In genomic region chr20:17682103-17682888, GRCh38 we compare ENCODE assay signal across 8 cellular contexts. TPM values are rescaled to one million over a fixed set of nuclear protein-coding genes. Genes with fewer than 3 reads are reported as not detected.
DNase-seq lines count a peak whose midpoint lies in the region; ATAC-seq, FAIRE-seq and TF ChIP-seq lines count a peak whose summit lies in the region.

A gene with protein sequence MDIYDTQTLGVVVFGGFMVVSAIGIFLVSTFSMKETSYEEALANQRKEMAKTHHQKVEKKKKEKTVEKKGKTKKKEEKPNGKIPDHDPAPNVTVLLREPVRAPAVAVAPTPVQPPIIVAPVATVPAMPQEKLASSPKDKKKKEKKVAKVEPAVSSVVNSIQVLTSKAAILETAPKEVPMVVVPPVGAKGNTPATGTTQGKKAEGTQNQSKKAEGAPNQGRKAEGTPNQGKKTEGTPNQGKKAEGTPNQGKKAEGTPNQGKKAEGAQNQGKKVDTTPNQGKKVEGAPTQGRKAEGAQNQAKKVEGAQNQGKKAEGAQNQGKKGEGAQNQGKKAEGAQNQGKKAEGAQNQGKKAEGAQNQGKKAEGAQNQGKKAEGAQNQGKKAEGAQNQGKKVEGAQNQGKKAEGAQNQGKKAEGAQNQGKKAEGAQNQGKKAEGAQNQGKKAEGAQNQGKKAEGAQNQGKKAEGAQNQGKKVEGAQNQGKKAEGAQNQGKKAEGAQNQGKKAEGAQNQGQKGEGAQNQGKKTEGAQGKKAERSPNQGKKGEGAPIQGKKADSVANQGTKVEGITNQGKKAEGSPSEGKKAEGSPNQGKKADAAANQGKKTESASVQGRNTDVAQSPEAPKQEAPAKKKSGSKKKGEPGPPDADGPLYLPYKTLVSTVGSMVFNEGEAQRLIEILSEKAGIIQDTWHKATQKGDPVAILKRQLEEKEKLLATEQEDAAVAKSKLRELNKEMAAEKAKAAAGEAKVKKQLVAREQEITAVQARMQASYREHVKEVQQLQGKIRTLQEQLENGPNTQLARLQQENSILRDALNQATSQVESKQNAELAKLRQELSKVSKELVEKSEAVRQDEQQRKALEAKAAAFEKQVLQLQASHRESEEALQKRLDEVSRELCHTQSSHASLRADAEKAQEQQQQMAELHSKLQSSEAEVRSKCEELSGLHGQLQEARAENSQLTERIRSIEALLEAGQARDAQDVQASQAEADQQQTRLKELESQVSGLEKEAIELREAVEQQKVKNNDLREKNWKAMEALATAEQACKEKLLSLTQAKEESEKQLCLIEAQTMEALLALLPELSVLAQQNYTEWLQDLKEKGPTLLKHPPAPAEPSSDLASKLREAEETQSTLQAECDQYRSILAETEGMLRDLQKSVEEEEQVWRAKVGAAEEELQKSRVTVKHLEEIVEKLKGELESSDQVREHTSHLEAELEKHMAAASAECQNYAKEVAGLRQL (N-terminal part only) (minus strand): TSS chr20:17682242. CDS start chr20:17660507, 21,735 bp downstream.

- CTCF ChIA-PET in mammary epithelial cell (lab: Charles Lee; ENCODE audit: low non-redundant PET): interaction anchor here (0.6 to 1.7 kb wide), 10 partner anchors 31 to 730 kb away, joined by 3 to 49 read pairs (median 4); no protein-coding TSS in a partner anchor

- FAIRE-seq in small intestine (lab: Jason Lieb, UNC): no peak

- no CpG with 5 or more reads among the region's 79 CpGs for WGBS in mammary epithelial cell (ENCODE audit: low coverage, missing lambda C conversion rate)
- 0 to 1% (median 1%) methylated on average over 49 to 79 of the region's 79 CpGs for WGBS in small intestine, 3 donors

- peak within 1 kb of the TSS; percentile 74 for H3K9ac ChIP-seq in mammary epithelial cell (ENCODE audit: insufficient read depth, low read length)
- peak within 1 kb of the TSS; percentile 52; the same call in 1 of the 2 replicates for H3K9ac ChIP-seq in iPS-20b (ENCODE audit: low read depth, low read length)

- H3K9me3 ChIP-seq in WERI-Rb-1 (ENCODE audit: severe bottlenecking): peaks cover 8% of the 10 kb centered on the region
- no peaks in the 10 kb centered on the region for H3K9me3 ChIP-seq in mammary epithelial cell (replicated peaks; ENCODE audit: insufficient read depth, low read length)
- H3K9me3 ChIP-seq in iPS-20b (ENCODE audit: insufficient read depth, low read depth, low read length): no peaks in the 10 kb centered on the region
- no peaks in the 10 kb centered on the region for H3K9me3 ChIP-seq in small intestine (ENCODE audit: control insufficient read depth, low read depth)

- peak within 1 kb of the TSS; percentile 85 for H3K4me2 ChIP-seq in mammary epithelial cell (ENCODE audit: insufficient read depth, low read depth, low read length)

- H3K27me3 ChIP-seq in WERI-Rb-1 (ENCODE audit: insufficient read depth, low read depth, severe bottlenecking) (no peaks in the 10 kb centered on the region), mammary epithelial cell (ENCODE audit: insufficient read depth, low read length) (no peaks in the 10 kb centered on the region), iPS-20b (ENCODE audit: insufficient read depth, low read length) (0 out of 2 replicates have a peak, but pooled peaks cover 10% of the 10 kb centered on the region), small intestine (ENCODE audit: control insufficient read depth in 2 of 2, insufficient read depth in 2 of 2, low read length in 2 of 2) (no peaks in the 10 kb centered on the region)

- H3K4me1 ChIP-seq in mammary epithelial cell (ENCODE audit: insufficient read depth, low read length): peaks cover 11% of the 10 kb centered on the region
- H3K4me1 ChIP-seq in iPS-20b (ENCODE audit: insufficient read depth, low read length): peaks cover 16% of the 10 kb centered on the region; the same call in 1 of the 2 replicates
- H3K4me1 ChIP-seq in small intestine (ENCODE audit: control insufficient read depth in 2 of 2, insufficient read depth in 1 of 2, low read depth in 1 of 2, low read length in 1 of 2): peaks cover 3 to 6% of the 10 kb centered on the region in 2 donors

- dilution Hi-C loops in mammary epithelial cell (cut with HindIII; ENCODE audit: low sequenced_read_pairs): loop anchor here (5.0 kb wide), 1 partner anchor 210 kb away; no protein-coding TSS in a partner anchor

- H3K4me3 ChIP-seq in WERI-Rb-1 (ENCODE audit: low read depth, low read length): peak within 1 kb of the TSS; percentile 74
- H3K4me3 ChIP-seq in mammary epithelial cell (replicated peaks in 1 of 3; ENCODE audit: insufficient read depth in 1 of 3, low read depth in 2 of 3, low read length in 3 of 3): peak within 1 kb of the TSS; percentile 78 to 88 (median 85)
- H3K4me3 ChIP-seq in iPS-20b (ENCODE audit: low read length): peak within 1 kb of the TSS; percentile 87
- peak within 1 kb of the TSS; percentile 84 to 92 for H3K4me3 ChIP-seq in small intestine (ENCODE audit: low read depth in 1 of 2, low read length in 2 of 2)

- TF ChIP-seq CTCF in WERI-Rb-1 (IDR thresholded peaks at IDR 0.05; ENCODE audit: low read depth, low read length) (peak; percentile 65), mammary epithelial cell (conservative IDR thresholded peaks at IDR 0.05 in 1 of 2, IDR thresholded peaks at IDR 0.05 in 1 of 2; ENCODE audit: extremely low read depth in 1 of 2, insufficient read depth in 1 of 2, low read depth in 1 of 2, low read length in 2 of 2) (peak; percentile 45 to 68)

- peak within 1 kb of the TSS; percentile 88 for H2AFZ ChIP-seq in mammary epithelial cell (ENCODE audit: low read depth, low read length)

- H3K36me3 ChIP-seq in WERI-Rb-1 (no peaks in the 10 kb centered on the region; the same call in 1 of the 2 replicates), mammary epithelial cell (ENCODE audit: insufficient read depth, low read length) (peaks cover 11% of the 10 kb centered on the region), iPS-20b (ENCODE audit: insufficient read depth, low read depth, low read length) (peaks cover 26% of the 10 kb centered on the region), small intestine (ENCODE audit: control insufficient read depth in 2 of 2, insufficient read depth in 2 of 2, low read length in 2 of 2) (peaks cover 0 to 4% of the 10 kb centered on the region in 2 donors)

- in situ Hi-C loops in mammary epithelial cell (cut with MboI; ENCODE audit: low sequenced_read_pairs in 2 of 2): loop anchor here in 1 of 2 donors (25.0 kb wide), 1 partner anchor 205 kb away; no protein-coding TSS in a partner anchor

- H3K27ac ChIP-seq in WERI-Rb-1: peak within 1 kb of the TSS; percentile 74
- peak within 1 kb of the TSS; percentile 67 for H3K27ac ChIP-seq in mammary epithelial cell (ENCODE audit: insufficient read depth, low read depth, low read length)
- H3K27ac ChIP-seq in iPS-20b (ENCODE audit: low read length): no peak within 1 kb of the TSS
- H3K27ac ChIP-seq in small intestine (ENCODE audit: low read depth in 1 of 2, low read length in 1 of 2): peak within 1 kb of the TSS; percentile 89 to 99

- DNase-seq in AG08395 (ENCODE audit: low spot score): peak; percentile 99
- peak; percentile 97 for DNase-seq in NCI-H2196 treated with DMSO at 0.1 percent for 48 hours (lab: John Stamatoyannopoulos, UW; ENCODE audit: unreplicated experiment)
- peak; percentile 98 for DNase-seq in WERI-Rb-1
- peak; percentile 99 for DNase-seq in mammary epithelial cell
- peak; percentile 98 for DNase-seq in small intestine

- H4K20me1 ChIP-seq in mammary epithelial cell (ENCODE audit: insufficient read depth, low read length): no peaks in the 10 kb centered on the region

- peaks cover 46% of the 10 kb centered on the region for H3K79me2 ChIP-seq in mammary epithelial cell (ENCODE audit: insufficient read depth, low read length)

- ATAC-seq in GM18873 (IDR thresholded peaks at IDR 0.05; ENCODE audit: low FRiP score, unreplicated experiment) (peak; percentile 81), HG03139 (IDR thresholded peaks at IDR 0.05; ENCODE audit: unreplicated experiment) (peak; percentile 86)

- BruUV-seq in mammary epithelial cell (replicated peaks; lab: Mats Ljungman, UMichigan): TSS peak; percentile 49

- intact Hi-C loops in mammary epithelial cell (cut with micrococcal nuclease): loop anchor here (1.0 kb wide), 1 partner anchor 177 kb away; no protein-coding TSS in a partner anchor

RNA-seq across cellular contexts. Expression of the gene that starts here (rescaled TPM):
- 100 to 1,000 TPM in 1 of 2 donors, 10 to 100 TPM in 1; 85.2 to 230 TPM for total RNA-seq in mammary epithelial cell
- polyA plus RNA-seq in mammary epithelial cell: 82.9 TPM
- 145 TPM for polyA minus RNA-seq in mammary epithelial cell
- polyA plus RNA-seq in small intestine: 100 to 1,000 TPM in 1 of 3 donors, 10 to 100 TPM in 2; 45.2 to 164 (median 59.7) TPM
